In the genomic region with DNA sequence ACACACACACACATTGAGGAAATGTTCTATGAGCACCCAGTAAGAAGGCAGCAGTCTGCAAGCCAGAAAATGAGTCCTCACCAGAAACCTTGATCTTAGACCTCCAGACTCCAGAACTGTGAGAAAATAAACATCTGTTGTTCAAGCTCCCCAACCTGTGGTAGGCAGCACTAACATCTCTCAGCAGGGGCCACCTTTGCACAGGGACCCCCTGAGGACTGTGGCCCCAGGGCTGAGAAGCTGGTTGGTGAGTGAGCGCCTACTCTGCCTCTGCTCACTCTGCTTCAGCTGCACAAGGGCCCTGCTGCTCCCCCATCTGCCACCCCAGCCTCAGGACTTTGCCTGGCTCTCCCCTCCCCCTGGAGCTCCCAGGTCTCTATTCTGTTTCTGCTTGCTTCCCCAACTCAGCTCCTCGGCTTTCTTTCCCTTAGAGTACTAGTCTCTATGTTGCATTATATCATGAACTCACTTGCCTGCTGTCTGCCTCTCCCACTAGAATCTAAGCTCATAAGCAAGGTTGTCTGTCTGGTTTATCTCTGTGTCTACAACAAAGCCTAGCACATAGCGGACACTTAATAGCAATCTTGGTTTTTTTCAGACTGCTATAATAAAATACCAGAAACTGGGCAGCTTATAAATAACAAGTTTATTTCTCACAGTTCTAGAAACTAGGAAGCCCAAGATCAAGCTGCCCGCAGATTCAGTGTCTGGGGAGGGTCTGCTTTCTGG, we compare ENCODE assay signal across 25 cellular contexts. TPM values are rescaled to one million over a fixed set of nuclear protein-coding genes. Genes with fewer than 3 reads are reported as not detected.
"Had no signal": no experiment of that assay in that cellular context is flagged by ENCODE, and none has a peak within 500 bp of the region (broad histone marks: within the 10 kb centered on the region; RNA-seq: fewer than 3 reads in every experiment).

No MANE protein-coding gene starts in this region.

- H3K27ac Mint-ChIP-seq: activated B cell treated with CpG ODN at 0.5 μM for 24 hours; activated CD4-positive, alpha-beta T cell treated with anti-CD3 and anti-CD28 coated beads, Interleukin-2, amount 10 ng/mL, durations not matched to agents 24 days and 14 days; activated CD8-positive, alpha-beta memory T cell treated with anti-CD3 and anti-CD28 coated beads, Interleukin-2, amount 10 ng/mL, durations not matched to agents 7 days and 5 days; activated naive CD4-positive, alpha-beta T cell treated with anti-CD3 and anti-CD28 coated beads, Interleukin-2, amount 50 U/mL, for 24 hours; activated T-cell treated with anti-CD3 and anti-CD28 coated beads, Interleukin-2, amount 50 U/mL, for 24 hours; activated T-helper 1 cell treated with anti-CD3 and anti-CD28 coated beads, Interleukin-12 subunit alpha, Interleukin-12 subunit beta, Interleukin-2, Interleukin-4 antibody, amounts not matched to agents 30 ng/mL and 10 ng/mL and 1 ng/mL, durations not matched to agents 14 hours and 24 hours and 36 hours; T-helper 1 cell treated with Interleukin-12 subunit alpha and Interleukin-12 subunit beta and Interleukin-4 antibody, amounts not matched to agents 30 μg/mL and 1 μg/mL, for 36 hours had no signal

- ATAC-seq: activated CD8-positive, alpha-beta memory T cell treated with anti-CD3 and anti-CD28 coated beads, Interleukin-2, amount 10 ng/mL, durations not matched to agents 7 days and 5 days; PC-3 had no signal

- H3K4me1 Mint-ChIP-seq: activated B cell treated with CpG ODN at 0.5 μM for 24 hours; activated CD4-positive, alpha-beta T cell treated with anti-CD3 and anti-CD28 coated beads, Interleukin-2, amount 10 ng/mL, durations not matched to agents 24 days and 14 days; activated CD8-positive, alpha-beta memory T cell treated with anti-CD3 and anti-CD28 coated beads, Interleukin-2, amount 10 ng/mL, durations not matched to agents 7 days and 5 days had no signal

- H3K4me3 Mint-ChIP-seq: activated B cell treated with CpG ODN at 0.5 μM for 24 hours; activated CD4-positive, alpha-beta T cell treated with anti-CD3 and anti-CD28 coated beads, Interleukin-2, amount 10 ng/mL, durations not matched to agents 24 days and 14 days; activated CD8-positive, alpha-beta memory T cell treated with anti-CD3 and anti-CD28 coated beads, Interleukin-2, amount 10 ng/mL, durations not matched to agents 7 days and 5 days; activated naive CD4-positive, alpha-beta T cell treated with anti-CD3 and anti-CD28 coated beads, Interleukin-2, amount 50 U/mL, for 24 hours; activated T-cell treated with anti-CD3 and anti-CD28 coated beads, Interleukin-2, amount 50 U/mL, for 24 hours; activated T-helper 1 cell treated with anti-CD3 and anti-CD28 coated beads, Interleukin-12 subunit alpha, Interleukin-12 subunit beta, Interleukin-2, Interleukin-4 antibody, amounts not matched to agents 30 ng/mL and 10 ng/mL and 1 ng/mL, durations not matched to agents 14 hours and 24 hours and 36 hours; T-helper 1 cell treated with Interleukin-12 subunit alpha and Interleukin-12 subunit beta and Interleukin-4 antibody, amounts not matched to agents 30 μg/mL and 1 μg/mL, for 36 hours had no signal

- DNase-seq: activated B cell treated with CpG ODN at 0.5 μM for 24 hours; activated CD4-positive, alpha-beta T cell treated with anti-CD3 and anti-CD28 coated beads for 1 hour; activated CD4-positive, alpha-beta T cell treated with anti-CD3 and anti-CD28 coated beads, Interleukin-2, amount 10 ng/mL, durations not matched to agents 24 days and 14 days; activated CD4-positive, alpha-beta T cell treated with anti-CD3 and anti-CD28 coated beads, Interleukin-2, amount 50 U/mL, for 48 hours; activated CD8-positive, alpha-beta memory T cell treated with anti-CD3 and anti-CD28 coated beads, Interleukin-2, amount 10 ng/mL, durations not matched to agents 7 days and 5 days; activated effector memory CD4-positive, alpha-beta T cell treated with Interleukin-2 at 50 U/mL for 16 hours; activated naive CD4-positive, alpha-beta T cell; activated T-cell treated with anti-CD3 and anti-CD28 coated beads, Interleukin-2, amount 50 U/mL, for 24 hours; aorta; central memory CD4-positive, alpha-beta T cell; NCI-H1048; NCI-H146; NCI-H187 treated with DMSO at 0.1 percent for 48 hours; NCI-H345; NCI-H510A; NCI-H526 treated with DMSO at 0.1 percent for 48 hours; PC-3; SHP77 treated with DMSO at 0.1 percent for 48 hours had no signal

- H3K36me3 Mint-ChIP-seq: activated CD8-positive, alpha-beta memory T cell treated with anti-CD3 and anti-CD28 coated beads, Interleukin-2, amount 10 ng/mL, durations not matched to agents 7 days and 5 days had no signal

- H3K9me3 Mint-ChIP-seq: activated T-helper 1 cell treated with anti-CD3 and anti-CD28 coated beads, Interleukin-12 subunit alpha, Interleukin-12 subunit beta, Interleukin-2, Interleukin-4 antibody, amounts not matched to agents 30 ng/mL and 10 ng/mL and 1 ng/mL, durations not matched to agents 14 hours and 24 hours and 36 hours; T-helper 1 cell treated with Interleukin-12 subunit alpha and Interleukin-12 subunit beta and Interleukin-4 antibody, amounts not matched to agents 30 μg/mL and 1 μg/mL, for 36 hours had no signal

RNA-seq across cellular contexts. Expression of gene PRLHR, which starts 40.4 kb away (rescaled TPM):
- total RNA-seq: activated B cell treated with CpG ODN at 0.5 μM for 24 hours; activated CD4-positive, alpha-beta T cell treated with anti-CD3 and anti-CD28 coated beads, Interleukin-2, amount 10 ng/mL, durations not matched to agents 24 days and 14 days; activated CD8-positive, alpha-beta memory T cell treated with anti-CD3 and anti-CD28 coated beads, Interleukin-2, amount 10 ng/mL, durations not matched to agents 7 days and 5 days; activated T-helper 1 cell treated with anti-CD3 and anti-CD28 coated beads, Interleukin-12 subunit alpha, Interleukin-12 subunit beta, Interleukin-2, Interleukin-4 antibody, amounts not matched to agents 30 ng/mL and 10 ng/mL and 1 ng/mL, durations not matched to agents 14 hours and 24 hours and 36 hours; aorta; bronchial epithelial cell; LHCN-M2; M059J; PC-3; SK-MEL-5 had no signal
